Comparison of ENCODE assay signal across 8 cellular contexts in genomic region chr7:117872565-117873055, GRCh38. TPM values are rescaled to one million over a fixed set of nuclear protein-coding genes. Genes with fewer than 3 reads are reported as not detected.
DNase-seq lines count a peak whose midpoint lies in the region; ATAC-seq and TF ChIP-seq lines count a peak whose summit lies in the region.

No MANE protein-coding gene starts in this region.

- ATAC-seq in HG03039 (IDR thresholded peaks at IDR 0.05; ENCODE audit: unreplicated experiment), result no peak

- no peaks in the 10 kb centered on the region for H3K9me3 ChIP-seq in HUES48 (ENCODE audit: control insufficient read depth, insufficient read depth, low read length)

- no peaks in the 10 kb centered on the region for H3K36me3 Mint-ChIP-seq in MCF 10A (ENCODE audit: insufficient read depth, unreplicated experiment)

- H3K4me3 Mint-ChIP-seq in MCF 10A (ENCODE audit: unreplicated experiment), result peak overlapping the region; percentile 61

- H3K27ac Mint-ChIP-seq in MCF 10A (ENCODE audit: low read depth, unreplicated experiment), result no peak overlapping the region

- H3K4me3 ChIP-seq in HUES48 (ENCODE audit: low read depth, low read length) (peak overlapping the region; percentile 95), skin epidermis (peak overlapping the region; percentile 39 to 70 (median 52))

- TF ChIP-seq CTCF in MCF 10A (IDR thresholded peaks at IDR 0.05; ENCODE audit: unreplicated experiment), result no peak

- no peaks in the 10 kb centered on the region for H3K36me3 ChIP-seq in HUES48 (ENCODE audit: control insufficient read depth, insufficient read depth, low read length)

- H3K27ac ChIP-seq in HUES48 (ENCODE audit: low read depth, low read length), result peak overlapping the region; percentile 72
- H3K27ac ChIP-seq in skin epidermis, result peak overlapping the region in 16 of 21 experiments; percentile 27 to 77 (median 66)

- POLR2A ChIA-PET in MCF 10A (lab: Yijun Ruan, JAX), result interaction anchor here (0.6 to 1.4 kb wide), 3 partner anchors 50 to 1882 kb away, joined by 3 read pairs; no protein-coding TSS in a partner anchor

- no TSS peak for BruUV-seq in MCF 10A (replicated peaks; lab: Mats Ljungman, UMichigan)

- peaks cover 6% of the 10 kb centered on the region for H3K4me1 Mint-ChIP-seq in MCF 10A (ENCODE audit: insufficient read depth, unreplicated experiment)

- CTCF ChIA-PET in MCF 10A (lab: Yijun Ruan, JAX), result interaction anchor here (1.4 kb wide), 1 partner anchor 227 kb away, joined by 3 read pairs; no protein-coding TSS in a partner anchor

- H3K9me3 Mint-ChIP-seq in MCF 10A (ENCODE audit: unreplicated experiment), result no peaks in the 10 kb centered on the region

- peaks cover 73% of the 10 kb centered on the region for H3K4me1 ChIP-seq in HUES48 (ENCODE audit: control insufficient read depth, insufficient read depth, low read length)

- H3K27me3 Mint-ChIP-seq in MCF 10A (ENCODE audit: insufficient read depth, unreplicated experiment), result peaks cover 33% of the 10 kb centered on the region

- H3K9ac ChIP-seq in HUES48 (ENCODE audit: low read depth, low read length), result peak overlapping the region; percentile 62

- peaks cover 9% of the 10 kb centered on the region for H3K27me3 ChIP-seq in HUES48 (ENCODE audit: control insufficient read depth, insufficient read depth, low read length)

- peak; percentile 88 for DNase-seq in Ammon's horn (ENCODE audit: low spot score)
- DNase-seq in MCF 10A (ENCODE audit: unreplicated experiment), result no peak
- peak; percentile 11 for DNase-seq in iris pigment epithelial cell (ENCODE audit: low read depth)
- no peak for DNase-seq in Kasumi-1 (lab: John Stamatoyannopoulos, UW)
- no peak for DNase-seq in activated CD4-positive, CD25-positive, alpha-beta regulatory T cell (lab: John Stamatoyannopoulos, UW)

- intact Hi-C loops in MCF 10A (cut with micrococcal nuclease), result loop anchor here (1.0 to 2.0 kb wide), 2 partner anchors 122 to 232 kb away; no protein-coding TSS in a partner anchor

RNA-seq across cellular contexts. Expression of gene CTTNBP2, which starts 0.6 kb away (rescaled TPM):
- 0.17 and 0.98 TPM in 2 replicates for total RNA-seq in MCF 10A (2022)

Comparison
In these comparisons a context has a peak if more than half of its experiments do, and no peak if none do; other contexts are left out.
1. DNase-seq: peak in Ammon's horn (single experiment) and iris pigment epithelial cell (single experiment); none in MCF 10A (single experiment), Kasumi-1 (0 of 2) and activated CD4-positive, CD25-positive, alpha-beta regulatory T cell (0 of 4).